Comparison of ENCODE assay signal across 8 cellular contexts in the genomic region with DNA sequence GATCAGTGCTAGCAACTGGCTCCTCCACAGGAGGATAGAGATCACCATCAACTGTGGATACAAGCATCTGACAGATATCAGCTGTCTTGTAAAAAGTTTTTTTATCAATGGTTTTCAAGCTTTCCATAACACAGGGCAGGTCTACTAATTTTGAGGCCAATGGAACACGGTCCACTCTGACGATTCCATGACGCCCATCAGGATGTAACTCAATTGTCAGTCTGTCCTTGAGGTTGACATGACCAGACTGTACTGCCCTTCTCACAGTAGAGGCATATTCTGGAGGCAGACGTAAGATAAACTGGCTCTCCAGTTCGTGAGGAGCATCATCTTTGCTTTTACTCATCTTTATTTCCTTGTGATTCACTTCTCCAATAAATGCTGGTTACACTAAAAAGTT. TPM values are rescaled to one million over a fixed set of nuclear protein-coding genes. Genes with fewer than 3 reads are reported as not detected.
DNase-seq lines count a peak whose midpoint lies in the region; ATAC-seq, FAIRE-seq and TF ChIP-seq lines count a peak whose summit lies in the region.

No MANE protein-coding gene starts in this region.

- H3K27ac ChIP-seq in 22Rv1: peak overlapping the region; percentile 90; the same call in 1 of the 2 replicates
- H3K27ac ChIP-seq in HUES64 (ENCODE audit: low read depth, low read length): no peak overlapping the region; the same call in 1 of the 2 replicates
- no peak overlapping the region for H3K27ac ChIP-seq in muscle layer of colon (ENCODE audit: low read depth, low read length)

- H3K4me1 ChIP-seq in HUES64 (ENCODE audit: insufficient read depth, low read length): peaks cover 3% of the 10 kb centered on the region; the same call in 1 of the 2 replicates
- no peaks in the 10 kb centered on the region for H3K4me1 ChIP-seq in muscle layer of colon (ENCODE audit: insufficient read depth, low read length)

- H3K36me3 ChIP-seq in HUES64 (ENCODE audit: insufficient read depth, low read length): peaks cover 31% of the 10 kb centered on the region
- H3K36me3 ChIP-seq in bronchial epithelial cell (ENCODE audit: control insufficient read depth, insufficient read depth, low read length): peaks cover 2% of the 10 kb centered on the region
- H3K36me3 ChIP-seq in muscle layer of colon (ENCODE audit: insufficient read depth, low read length): peaks cover 19% of the 10 kb centered on the region

- H3K27me3 ChIP-seq in HUES64 (ENCODE audit: insufficient read depth, low read length) (no peaks in the 10 kb centered on the region), bronchial epithelial cell (ENCODE audit: control insufficient read depth, insufficient read depth, low read length) (no peaks in the 10 kb centered on the region), muscle layer of colon (ENCODE audit: control insufficient read depth in 1 of 2, insufficient read depth in 2 of 2, low read length in 2 of 2) (no peaks in the 10 kb centered on the region)

- DNase-seq in bronchial epithelial cell (ENCODE audit: low read depth) (no peak), activated gamma-delta T cell (lab: John Stamatoyannopoulos, UW) (no peak), SHP77 treated with DMSO at 0.1 percent for 48 hours (lab: John Stamatoyannopoulos, UW) (no peak)

- H3K9me3 ChIP-seq in HUES64 (ENCODE audit: insufficient read depth, low read depth, low read length): peaks cover 29% of the 10 kb centered on the region
- peaks cover 51% of the 10 kb centered on the region for H3K9me3 ChIP-seq in muscle layer of colon (ENCODE audit: low read length)

- no peak for FAIRE-seq in bronchial epithelial cell (lab: Jason Lieb, UNC)

- peak overlapping the region; percentile 99; the same call in 1 of the 2 replicates for H3K9ac ChIP-seq in HUES64 (ENCODE audit: low read depth, low read length)
- no peak overlapping the region for H3K9ac ChIP-seq in muscle layer of colon (ENCODE audit: low read length)

- 79% methylated on average over 5 of the region's 5 CpGs for WGBS in HUES64

- ATAC-seq in esophagus mucosa (no peak), GM19397 (IDR thresholded peaks at IDR 0.05; ENCODE audit: unreplicated experiment) (no peak)

- TF ChIP-seq CTCF in 22Rv1 (IDR thresholded peaks at IDR 0.05) (no peak), bronchial epithelial cell (IDR thresholded peaks at IDR 0.05; ENCODE audit: insufficient read depth, low read length, severe bottlenecking) (no peak)

- H3K4me3 ChIP-seq in HUES64 (ENCODE audit: low read length): peak overlapping the region; percentile 93
- H3K4me3 ChIP-seq in bronchial epithelial cell (ENCODE audit: low read depth, low read length): peak overlapping the region; percentile 81
- H3K4me3 ChIP-seq in muscle layer of colon (ENCODE audit: low read depth in 1 of 2, low read length in 2 of 2): peak overlapping the region; percentile 98

RNA-seq across cellular contexts. Expression of gene TAF7, which starts 0.9 kb away (rescaled TPM):
- polyA plus RNA-seq in HUES64 (2013, experiment 1 of 2): 96.0 TPM
- polyA plus RNA-seq in HUES64 (2013, experiment 2 of 2): 107 TPM
- total RNA-seq in bronchial epithelial cell (36.3 and 74.5 TPM in 2 replicates), esophagus mucosa (35.1 TPM)

RNA-seq across cellular contexts. Expression of gene PCDHGA1, which starts 10.6 kb away (rescaled TPM):
- 0.40 TPM for polyA plus RNA-seq in HUES64 (2013, experiment 1 of 2)
- 0.19 TPM for polyA plus RNA-seq in HUES64 (2013, experiment 2 of 2)
- total RNA-seq in bronchial epithelial cell (under 0.01 and 0.26 TPM in 2 replicates), esophagus mucosa (0.40 TPM)

RNA-seq across cellular contexts. Expression of gene SLC25A2, which starts 15.8 kb away (rescaled TPM):
- not detected for polyA plus RNA-seq in HUES64 (2013, experiment 1 of 2)
- polyA plus RNA-seq in HUES64 (2013, experiment 2 of 2): not detected
- total RNA-seq in bronchial epithelial cell: 0.13 TPM in 1 of 2 replicates, not detected in the other
- 0.24 TPM for total RNA-seq in esophagus mucosa

RNA-seq across cellular contexts. Expression of gene PCDHGA2, which starts 18.9 kb away (rescaled TPM):
- polyA plus RNA-seq in HUES64 (2013, experiment 1 of 2): 0.45 TPM
- 0.51 TPM for polyA plus RNA-seq in HUES64 (2013, experiment 2 of 2)
- total RNA-seq in bronchial epithelial cell: under 0.01 and 0.26 TPM in 2 replicates
- total RNA-seq in esophagus mucosa: 0.68 TPM

RNA-seq across cellular contexts. Expression of gene PCDHGA3, which starts 23.9 kb away (rescaled TPM):
- polyA plus RNA-seq in HUES64 (2013, experiment 1 of 2): 2.3 TPM
- 2.0 TPM for polyA plus RNA-seq in HUES64 (2013, experiment 2 of 2)
- total RNA-seq in bronchial epithelial cell (under 0.01 and 0.13 TPM in 2 replicates), esophagus mucosa (0.76 TPM)
